In the genomic region with DNA sequence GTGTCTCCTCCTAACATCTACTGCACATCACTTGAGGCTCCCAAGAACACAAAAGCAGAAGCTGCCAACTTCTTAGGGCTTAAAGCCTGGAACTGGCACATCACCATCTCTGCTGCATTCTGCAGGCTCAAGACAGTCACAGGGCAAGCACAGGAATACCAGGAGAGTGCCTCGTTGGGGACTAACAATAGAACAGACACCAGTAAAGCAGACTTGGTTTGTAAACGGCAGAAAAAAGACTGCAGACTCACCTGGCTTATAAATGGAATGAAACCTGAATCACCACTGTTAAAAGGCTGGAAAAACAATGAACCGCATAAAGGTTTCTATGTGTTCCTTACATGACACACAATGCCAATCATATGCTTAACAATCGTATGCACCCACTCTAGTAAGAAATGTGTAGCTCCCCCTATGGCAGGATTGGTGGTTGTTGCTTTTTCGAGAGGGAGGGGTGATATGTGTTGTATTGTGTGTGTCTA, we compare ENCODE assay signal across 16 cellular contexts. TPM values are rescaled to one million over a fixed set of nuclear protein-coding genes. Genes with fewer than 3 reads are reported as not detected.
DNase-seq lines count a peak whose midpoint lies in the region; ATAC-seq and TF ChIP-seq lines count a peak whose summit lies in the region.
"Had no signal": no experiment of that assay in that cellular context is flagged by ENCODE, and none has a peak within 500 bp of the region (broad histone marks: within the 10 kb centered on the region; RNA-seq: fewer than 3 reads in every experiment).

No MANE protein-coding gene starts in this region.

- DNase-seq in DMS153 treated with DMSO at 0.1 percent for 48 hours (lab: John Stamatoyannopoulos, UW; ENCODE audit: unreplicated experiment) (peak; percentile 22), DMS153 (lab: John Stamatoyannopoulos, UW) (no peak), RKO (ENCODE audit: low spot score) (peak; percentile 31), retinal pigment epithelial cell (ENCODE audit: low read depth) (no peak), GM13976 (ENCODE audit: low spot score) (no peak)
- DNase-seq: activated B cell treated with CpG ODN at 0.5 μM for 24 hours; activated gamma-delta T cell treated with Interleukin-2 at 50 U/mL for 16 hours; cortex of kidney; naive B cell; NCI-H1092 treated with DMSO at 0.1 percent for 48 hours; PC-9; stimulated activated CD4-positive, alpha-beta T cell treated with anti-CD3 and anti-CD28 coated beads, Interleukin-15, amount 100 ng/mL, for 24 hours; stimulated activated naive CD4-positive, alpha-beta T cell treated with Interleukin-2 at 50 U/mL for 16 hours had no signal

- in situ Hi-C loops in GM13976 (cut with MboI; ENCODE audit: low sequenced_read_pairs, unreplicated experiment): no loop called here

- ATAC-seq in esophagus mucosa: peak; percentile 45
- no peak for ATAC-seq in HG03460 (IDR thresholded peaks at IDR 0.05; ENCODE audit: unreplicated experiment)
- no peak for ATAC-seq in HG03097 (IDR thresholded peaks at IDR 0.05; ENCODE audit: low FRiP score, unreplicated experiment)

- TF ChIP-seq CTCF in retinal pigment epithelial cell (conservative IDR thresholded peaks at IDR 0.05; ENCODE audit: low read depth, low read length) (peak; percentile 41), GM13976 (IDR thresholded peaks at IDR 0.05; ENCODE audit: borderline replicate concordance, control extremely low read depth, extremely low read depth, insufficient read depth, missing control alignments) (no peak)

- H3K4me3 ChIP-seq in retinal pigment epithelial cell (ENCODE audit: low read length): no peak overlapping the region
- H3K4me3 ChIP-seq: PC-9 had no signal

RNA-seq across cellular contexts. Expression of gene RHEB, which starts 12.8 kb away (rescaled TPM):
- 48.4 TPM for total RNA-seq in esophagus mucosa

Comparison
In these comparisons a context has a peak if more than half of its experiments do, and no peak if none do; other contexts are left out.
1. DNase-seq: peak in DMS153 treated with DMSO at 0.1 percent for 48 hours (single experiment) and RKO (single experiment); none in DMS153 (single experiment), retinal pigment epithelial cell (single experiment) and GM13976 (single experiment).